Comparison of ENCODE assay signal across 1 cellular context in the genomic region with DNA sequence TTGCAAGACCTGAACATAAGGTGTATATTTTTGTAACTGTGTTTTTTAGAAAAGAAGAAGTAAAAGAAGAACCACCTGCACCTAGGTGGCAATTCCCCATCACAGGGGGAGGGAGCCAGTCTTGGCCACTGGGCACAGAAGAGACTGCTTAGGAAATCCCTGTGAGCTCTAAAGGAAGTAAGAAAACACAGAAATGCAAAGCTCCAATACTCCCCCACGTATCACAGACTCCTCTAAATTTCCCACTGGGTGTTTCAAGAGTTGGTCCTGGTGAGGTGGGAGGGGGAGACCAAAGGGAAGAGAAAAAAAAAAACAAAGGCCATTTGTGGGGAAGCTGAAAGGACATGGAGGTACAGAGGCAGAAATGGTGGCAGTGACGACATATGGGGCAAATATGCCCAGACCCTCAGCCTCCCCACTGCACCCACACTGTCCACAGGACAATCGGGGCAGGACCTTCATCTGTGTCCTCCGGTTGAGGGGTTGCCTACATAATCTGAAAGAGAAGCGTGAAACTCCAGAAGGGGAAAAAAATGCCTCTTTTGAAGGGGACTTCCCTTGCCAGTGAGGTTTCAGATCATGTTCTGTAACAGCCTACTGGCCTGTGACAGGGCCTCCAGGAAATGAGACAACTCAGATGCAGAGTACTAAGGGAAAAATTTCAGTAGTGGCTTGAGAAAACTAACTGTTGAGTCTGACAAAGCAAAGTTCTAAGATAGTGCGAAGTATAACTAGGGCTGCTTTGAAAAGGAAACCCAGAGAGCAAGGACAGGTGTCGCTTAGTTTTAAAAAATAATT.
TF ChIP-seq lines count a peak whose summit lies in the region.

No MANE protein-coding gene starts in this region.

TF ChIP-seq in GM12878, 131 proteins besides CTCF, POLR2A, EP300 and RAD21 (continued from another document and continues in another):
- TF ChIP-seq, protein P1, sequence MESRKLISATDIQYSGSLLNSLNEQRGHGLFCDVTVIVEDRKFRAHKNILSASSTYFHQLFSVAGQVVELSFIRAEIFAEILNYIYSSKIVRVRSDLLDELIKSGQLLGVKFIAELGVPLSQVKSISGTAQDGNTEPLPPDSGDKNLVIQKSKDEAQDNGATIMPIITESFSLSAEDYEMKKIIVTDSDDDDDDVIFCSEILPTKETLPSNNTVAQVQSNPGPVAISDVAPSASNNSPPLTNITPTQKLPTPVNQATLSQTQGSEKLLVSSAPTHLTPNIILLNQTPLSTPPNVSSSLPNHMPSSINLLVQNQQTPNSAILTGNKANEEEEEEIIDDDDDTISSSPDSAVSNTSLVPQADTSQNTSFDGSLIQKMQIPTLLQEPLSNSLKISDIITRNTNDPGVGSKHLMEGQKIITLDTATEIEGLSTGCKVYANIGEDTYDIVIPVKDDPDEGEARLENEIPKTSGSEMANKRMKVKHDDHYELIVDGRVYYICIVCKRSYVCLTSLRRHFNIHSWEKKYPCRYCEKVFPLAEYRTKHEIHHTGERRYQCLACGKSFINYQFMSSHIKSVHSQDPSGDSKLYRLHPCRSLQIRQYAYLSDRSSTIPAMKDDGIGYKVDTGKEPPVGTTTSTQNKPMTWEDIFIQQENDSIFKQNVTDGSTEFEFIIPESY (IDR thresholded peaks at IDR 0.05) = no peak
- TF ChIP-seq IKZF2 (IDR thresholded peaks at IDR 0.05) (peak; percentile 97 to 98), PAX5 (IDR thresholded peaks at IDR 0.05; ENCODE audit: borderline replicate concordance, low read depth, low read length) (peak; percentile 67; the same call in 1 of the 2 replicates), KAT2A (conservative IDR thresholded peaks at IDR 0.05; ENCODE audit: control insufficient read depth, low read depth, low read length) (no peak), EZH2 (IDR thresholded peaks at IDR 0.05; ENCODE audit: borderline replicate concordance, control insufficient read depth, low read depth, low read length) (no peak), TARDBP (IDR thresholded peaks at IDR 0.05; ENCODE audit: borderline replicate concordance) (peak; percentile 66; the same call in 1 of the 2 replicates), TCF3 (IDR thresholded peaks at IDR 0.05; ENCODE audit: borderline replicate concordance, insufficient read depth, low read depth, low read length) (peak; percentile 1; the same call in 1 of the 2 replicates), ZNF274 (IDR thresholded peaks at IDR 0.05; ENCODE audit: insufficient read depth, insufficient read length) (no peak), ZSCAN29 (IDR thresholded peaks at IDR 0.05) (no peak), NFXL1 (IDR thresholded peaks at IDR 0.05; ENCODE audit: borderline replicate concordance) (no peak), NFYA (IDR thresholded peaks at IDR 0.05; ENCODE audit: borderline replicate concordance, low read depth, low read length) (no peak), STAT3 (IDR thresholded peaks at IDR 0.05; ENCODE audit: low read depth, low read length) (no peak), ZNF217 (IDR thresholded peaks at IDR 0.05) (no peak), ZNF384 (IDR thresholded peaks at IDR 0.05; ENCODE audit: borderline replicate concordance, low read depth, low read length) (peak; percentile 88; the same call in 1 of the 2 replicates), PAX8 (IDR thresholded peaks at IDR 0.05) (no peak), MXI1 (IDR thresholded peaks at IDR 0.05; ENCODE audit: low read depth, low read length) (peak; percentile 77), ZBTB11 (CRISPR knock-in tag; IDR thresholded peaks at IDR 0.05) (no peak), WRNIP1 (IDR thresholded peaks at IDR 0.05; ENCODE audit: borderline replicate concordance, low read depth, low read length) (0 out of 2 replicates have a peak, but pooled peaks have one; percentile 39), HDAC2 (IDR thresholded peaks at IDR 0.05) (no peak), RB1 (IDR thresholded peaks at IDR 0.05; ENCODE audit: borderline replicate concordance) (no peak), IRF4 (IDR thresholded peaks at IDR 0.05; ENCODE audit: low read depth, low read length) (peak; percentile 85; the same call in 1 of the 2 replicates), NRF1 (conservative IDR thresholded peaks at IDR 0.05; ENCODE audit: low read depth, low read length) (no peak), LARP7 (IDR thresholded peaks at IDR 0.05) (no peak), CBX5 (IDR thresholded peaks at IDR 0.05; ENCODE audit: low read depth) (peak; percentile 79; the same call in 1 of the 2 replicates), ESRRA (IDR thresholded peaks at IDR 0.05; ENCODE audit: low read length) (no peak), RFX5 (IDR thresholded peaks at IDR 0.05; ENCODE audit: low read depth, low read length) (no peak), CBFB (IDR thresholded peaks at IDR 0.05; ENCODE audit: low read depth) (peak; percentile 54), ZNF592 (IDR thresholded peaks at IDR 0.05) (peak; percentile 42; the same call in 1 of the 2 replicates), BMI1 (IDR thresholded peaks at IDR 0.05; ENCODE audit: borderline replicate concordance) (no peak), CHD4 (IDR thresholded peaks at IDR 0.05) (no peak), ELK1 (IDR thresholded peaks at IDR 0.05; ENCODE audit: low read depth, low read length) (no peak), CREM (IDR thresholded peaks at IDR 0.05; ENCODE audit: low read depth) (peak; percentile 88; the same call in 1 of the 2 replicates), SUZ12 (IDR thresholded peaks at IDR 0.05; ENCODE audit: unreplicated experiment) (no peak), SP1 (IDR thresholded peaks at IDR 0.05; ENCODE audit: low read depth, low read length) (peak; percentile 59), MAX (IDR thresholded peaks at IDR 0.05; ENCODE audit: low read depth, low read length) (peak; percentile 37; the same call in 1 of the 2 replicates)
- TF ChIP-seq, protein P2, sequence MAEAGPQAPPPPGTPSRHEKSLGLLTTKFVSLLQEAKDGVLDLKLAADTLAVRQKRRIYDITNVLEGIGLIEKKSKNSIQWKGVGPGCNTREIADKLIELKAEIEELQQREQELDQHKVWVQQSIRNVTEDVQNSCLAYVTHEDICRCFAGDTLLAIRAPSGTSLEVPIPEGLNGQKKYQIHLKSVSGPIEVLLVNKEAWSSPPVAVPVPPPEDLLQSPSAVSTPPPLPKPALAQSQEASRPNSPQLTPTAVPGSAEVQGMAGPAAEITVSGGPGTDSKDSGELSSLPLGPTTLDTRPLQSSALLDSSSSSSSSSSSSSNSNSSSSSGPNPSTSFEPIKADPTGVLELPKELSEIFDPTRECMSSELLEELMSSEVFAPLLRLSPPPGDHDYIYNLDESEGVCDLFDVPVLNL (IDR thresholded peaks at IDR 0.05; ENCODE audit: low read depth, low read length) = no peak
- TF ChIP-seq, protein P3, sequence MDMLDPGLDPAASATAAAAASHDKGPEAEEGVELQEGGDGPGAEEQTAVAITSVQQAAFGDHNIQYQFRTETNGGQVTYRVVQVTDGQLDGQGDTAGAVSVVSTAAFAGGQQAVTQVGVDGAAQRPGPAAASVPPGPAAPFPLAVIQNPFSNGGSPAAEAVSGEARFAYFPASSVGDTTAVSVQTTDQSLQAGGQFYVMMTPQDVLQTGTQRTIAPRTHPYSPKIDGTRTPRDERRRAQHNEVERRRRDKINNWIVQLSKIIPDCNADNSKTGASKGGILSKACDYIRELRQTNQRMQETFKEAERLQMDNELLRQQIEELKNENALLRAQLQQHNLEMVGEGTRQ (IDR thresholded peaks at IDR 0.05; ENCODE audit: borderline replicate concordance, low read depth, low read length) = no peak
- TF ChIP-seq, protein P4, sequence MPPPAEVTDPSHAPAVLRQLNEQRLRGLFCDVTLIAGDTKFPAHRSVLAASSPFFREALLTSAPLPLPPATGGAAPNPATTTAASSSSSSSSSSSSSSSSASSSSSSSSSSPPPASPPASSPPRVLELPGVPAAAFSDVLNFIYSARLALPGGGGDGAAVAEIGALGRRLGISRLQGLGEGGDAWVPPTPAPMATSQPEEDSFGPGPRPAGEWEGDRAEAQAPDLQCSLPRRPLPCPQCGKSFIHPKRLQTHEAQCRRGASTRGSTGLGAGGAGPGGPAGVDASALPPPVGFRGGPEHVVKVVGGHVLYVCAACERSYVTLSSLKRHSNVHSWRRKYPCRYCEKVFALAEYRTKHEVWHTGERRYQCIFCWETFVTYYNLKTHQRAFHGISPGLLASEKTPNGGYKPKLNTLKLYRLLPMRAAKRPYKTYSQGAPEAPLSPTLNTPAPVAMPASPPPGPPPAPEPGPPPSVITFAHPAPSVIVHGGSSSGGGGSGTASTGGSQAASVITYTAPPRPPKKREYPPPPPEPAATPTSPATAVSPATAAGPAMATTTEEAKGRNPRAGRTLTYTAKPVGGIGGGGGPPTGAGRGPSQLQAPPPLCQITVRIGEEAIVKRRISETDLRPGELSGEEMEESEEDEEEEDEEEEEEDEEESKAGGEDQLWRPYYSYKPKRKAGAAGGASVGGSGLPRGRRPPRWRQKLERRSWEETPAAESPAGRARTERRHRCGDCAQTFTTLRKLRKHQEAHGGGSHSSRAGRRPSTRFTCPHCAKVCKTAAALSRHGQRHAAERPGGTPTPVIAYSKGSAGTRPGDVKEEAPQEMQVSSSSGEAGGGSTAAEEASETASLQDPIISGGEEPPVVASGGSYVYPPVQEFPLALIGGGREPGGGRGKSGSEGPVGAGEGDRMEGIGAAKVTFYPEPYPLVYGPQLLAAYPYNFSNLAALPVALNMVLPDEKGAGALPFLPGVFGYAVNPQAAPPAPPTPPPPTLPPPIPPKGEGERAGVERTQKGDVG (CRISPR knock-in tag; IDR thresholded peaks at IDR 0.05) = no peak
- TF ChIP-seq, protein P5, sequence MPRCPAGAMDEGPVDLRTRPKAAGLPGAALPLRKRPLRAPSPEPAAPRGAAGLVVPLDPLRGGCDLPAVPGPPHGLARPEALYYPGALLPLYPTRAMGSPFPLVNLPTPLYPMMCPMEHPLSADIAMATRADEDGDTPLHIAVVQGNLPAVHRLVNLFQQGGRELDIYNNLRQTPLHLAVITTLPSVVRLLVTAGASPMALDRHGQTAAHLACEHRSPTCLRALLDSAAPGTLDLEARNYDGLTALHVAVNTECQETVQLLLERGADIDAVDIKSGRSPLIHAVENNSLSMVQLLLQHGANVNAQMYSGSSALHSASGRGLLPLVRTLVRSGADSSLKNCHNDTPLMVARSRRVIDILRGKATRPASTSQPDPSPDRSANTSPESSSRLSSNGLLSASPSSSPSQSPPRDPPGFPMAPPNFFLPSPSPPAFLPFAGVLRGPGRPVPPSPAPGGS (IDR thresholded peaks at IDR 0.05; ENCODE audit: borderline replicate concordance, insufficient read depth, low read depth, low read length, poor library complexity, severe bottlenecking) = peak; percentile 99
